ENCODE assay signal across 9 cellular contexts in genomic region chr6:108781419-108782110, GRCh38.
DNase-seq lines count a peak whose midpoint lies in the region; ATAC-seq and TF ChIP-seq lines count a peak whose summit lies in the region.
"Had no signal": no experiment of that assay in that cellular context is flagged by ENCODE, and none has a peak within 500 bp of the region (broad histone marks: within the 10 kb centered on the region; RNA-seq: fewer than 3 reads in every experiment).

No MANE protein-coding gene starts in this region.

- 49 to 55% methylated on average over 13 to 14 of the region's 14 CpGs for WGBS in GM23248 (ENCODE audit: low coverage in 1 of 2, low lambda C conversion rate in 2 of 2, missing lambda C conversion rate in 2 of 2), 2 experiments
- 76 to 84% methylated on average over 14 of the region's 14 CpGs for WGBS in sigmoid colon, 2 donors

- no peaks in the 10 kb centered on the region for H4K20me1 ChIP-seq in GM23248 (ENCODE audit: insufficient read depth)

- no peaks in the 10 kb centered on the region for H3K36me3 ChIP-seq in GM23248 (ENCODE audit: low read depth)
- no peaks in the 10 kb centered on the region for H3K36me3 ChIP-seq in sigmoid colon

- peak overlapping the region; percentile 67 for H3K4me3 Mint-ChIP-seq in activated CD8-positive, alpha-beta T cell treated with anti-CD3 and anti-CD28 coated beads for 36 hours

- peaks cover 9% of the 10 kb centered on the region for H3K4me1 Mint-ChIP-seq in activated CD8-positive, alpha-beta T cell treated with anti-CD3 and anti-CD28 coated beads for 36 hours (ENCODE audit: low read depth)

- H3K27me3 ChIP-seq in GM23248 (replicated peaks; ENCODE audit: insufficient read depth) (no peaks in the 10 kb centered on the region), sigmoid colon (no peaks in the 10 kb centered on the region)

- peaks cover 34% of the 10 kb centered on the region for H3F3A ChIP-seq in GM23248 (ENCODE audit: insufficient read depth)

- DNase-seq in GM23248 = peak; percentile 43
- peak; percentile 20 for DNase-seq in activated CD8-positive, alpha-beta T cell treated with anti-CD3 and anti-CD28 coated beads for 36 hours
- no peak for DNase-seq in left ventricle myocardium superior
- no peak for DNase-seq in sigmoid colon
- no peak for DNase-seq in NCI-H2081 (lab: John Stamatoyannopoulos, UW)
- DNase-seq in NCI-H2029 (lab: John Stamatoyannopoulos, UW) = no peak
- no peak for DNase-seq in SW480 (ENCODE audit: low spot score)
- no peak for DNase-seq in MV-4-11 (lab: John Stamatoyannopoulos, UW)

- no peak for TF ChIP-seq POLR2A in sigmoid colon (IDR thresholded peaks at IDR 0.05)

- H3K9me2 ChIP-seq in GM23248 (ENCODE audit: insufficient read depth) = no peaks in the 10 kb centered on the region

- in situ Hi-C loops in GM23248 (cut with MboI) = no loop called here

- no peaks in the 10 kb centered on the region for H3K27me3 Mint-ChIP-seq in activated CD8-positive, alpha-beta T cell treated with anti-CD3 and anti-CD28 coated beads for 36 hours

- H3K4me1 ChIP-seq in GM23248 (ENCODE audit: insufficient read depth) (peaks cover 33% of the 10 kb centered on the region), sigmoid colon (peaks cover 0 to 23% (median 14%) of the 10 kb centered on the region in 4 donors)

- H3K9ac ChIP-seq in GM23248 = peak overlapping the region; percentile 61

- no peak overlapping the region for H3K27ac Mint-ChIP-seq in activated CD8-positive, alpha-beta T cell treated with anti-CD3 and anti-CD28 coated beads for 36 hours

- CTCF ChIA-PET in activated CD8-positive, alpha-beta T cell treated with anti-CD3 and anti-CD28 coated beads for 36 hours (lab: Charles Lee) = interaction anchor here (0.6 to 1.1 kb wide), 10 partner anchors 19 to 1490 kb away, joined by 3 to 17 read pairs (median 3); no protein-coding TSS in a partner anchor

- POLR2A ChIA-PET in activated CD8-positive, alpha-beta T cell treated with anti-CD3 and anti-CD28 coated beads for 36 hours (lab: Charles Lee) = no interaction called here

- H3K4me3 ChIP-seq in GM23248 (peak overlapping the region; percentile 73), sigmoid colon (peak overlapping the region; percentile 23 to 52 (median 42))

- H3K4me2 ChIP-seq in GM23248 (ENCODE audit: unreplicated experiment) = peak overlapping the region; percentile 90

- no peak for TF ChIP-seq CTCF in activated CD8-positive, alpha-beta T cell treated with anti-CD3 and anti-CD28 coated beads for 36 hours (IDR thresholded peaks at IDR 0.05)
- no peak for TF ChIP-seq CTCF in sigmoid colon (IDR thresholded peaks at IDR 0.05)

- no peaks in the 10 kb centered on the region for H3K9me3 Mint-ChIP-seq in activated CD8-positive, alpha-beta T cell treated with anti-CD3 and anti-CD28 coated beads for 36 hours

- no peak for TF ChIP-seq EP300 in sigmoid colon (IDR thresholded peaks at IDR 0.05)

- intact Hi-C loops in activated CD8-positive, alpha-beta T cell treated with anti-CD3 and anti-CD28 coated beads for 36 hours (cut with micrococcal nuclease) = loop anchor here (1.0 kb wide), 1 partner anchor 239 kb away; no protein-coding TSS in a partner anchor
- intact Hi-C loops in left ventricle myocardium superior (cut with micrococcal nuclease) = loop anchor here (5.0 kb wide), 1 partner anchor 224 kb away; no protein-coding TSS in a partner anchor
- intact Hi-C loops in sigmoid colon (cut with DNase I) = loop anchor here (2.0 to 10.0 kb wide), 7 partner anchors 34 to 293 kb away; no protein-coding TSS in a partner anchor

- no peaks in the 10 kb centered on the region for H3K79me2 ChIP-seq in GM23248 (ENCODE audit: insufficient read depth)

- no peak for ATAC-seq in activated CD8-positive, alpha-beta T cell treated with anti-CD3 and anti-CD28 coated beads for 36 hours
- ATAC-seq in left ventricle myocardium superior = peak; percentile 43

- H2AFZ ChIP-seq in GM23248 = peak overlapping the region; percentile 80

- H3K9me3 ChIP-seq in GM23248 (ENCODE audit: low read depth) = no peaks in the 10 kb centered on the region
- no peaks in the 10 kb centered on the region for H3K9me3 ChIP-seq in sigmoid colon

- no peaks in the 10 kb centered on the region for H3K36me3 Mint-ChIP-seq in activated CD8-positive, alpha-beta T cell treated with anti-CD3 and anti-CD28 coated beads for 36 hours (ENCODE audit: low read depth)

- H3K27ac ChIP-seq in GM23248 = peak overlapping the region; percentile 48
- peak overlapping the region; percentile 63 to 83 (median 68) for H3K27ac ChIP-seq in sigmoid colon
- H3K27ac ChIP-seq: HL-60 had no signal

Comparison
In these comparisons a context has a peak if more than half of its experiments do, and no peak if none do; other contexts are left out.
1. DNase-seq: peak in GM23248 (single experiment) and activated CD8-positive, alpha-beta T cell treated with anti-CD3 and anti-CD28 coated beads for 36 hours (single experiment); none in left ventricle myocardium superior (single experiment), sigmoid colon (single experiment), NCI-H2081 (0 of 2), NCI-H2029 (single experiment), SW480 (single experiment) and MV-4-11 (single experiment).